ENCODE assay signal across 8 cellular contexts in the genomic region with DNA sequence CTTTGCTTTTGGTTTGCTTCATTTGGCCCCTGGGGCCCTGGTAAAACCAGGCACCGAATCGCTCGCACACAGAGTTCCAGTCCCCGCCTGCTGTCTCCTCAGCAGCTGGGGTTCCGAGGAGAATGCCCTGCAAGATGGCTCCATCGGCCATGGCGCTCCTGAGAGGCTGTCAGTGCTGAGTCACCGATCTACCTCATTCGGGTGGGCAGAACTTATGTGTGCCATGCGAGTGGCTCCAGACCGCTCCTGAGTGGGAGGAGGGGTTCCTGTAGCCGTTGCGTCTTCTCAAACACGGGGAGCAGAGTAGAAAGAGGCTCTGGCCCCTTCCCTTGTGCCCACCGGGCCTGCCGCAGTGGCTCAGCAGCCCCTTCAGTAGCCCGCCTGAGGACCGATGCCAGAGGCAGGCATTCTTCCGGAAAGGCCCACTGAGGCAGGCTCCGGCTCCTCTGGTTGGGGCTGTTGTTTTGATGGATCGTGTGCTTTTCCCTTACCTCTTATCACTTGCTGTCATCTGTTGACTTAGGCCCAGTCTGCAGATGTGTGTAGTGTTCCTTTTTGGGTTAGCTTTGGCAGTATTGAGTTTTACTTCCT. TPM values are rescaled to one million over a fixed set of nuclear protein-coding genes. Genes with fewer than 3 reads are reported as not detected.
DNase-seq lines count a peak whose midpoint lies in the region; TF ChIP-seq lines count a peak whose summit lies in the region.

No MANE protein-coding gene starts in this region.

- H3K9me3 ChIP-seq in ascending aorta: no peaks in the 10 kb centered on the region

- peaks cover 36% of the 10 kb centered on the region in 2 donors for H3K36me3 ChIP-seq in ascending aorta

- peaks cover 4% of the 10 kb centered on the region for H3K27me3 Mint-ChIP-seq in T-helper 2 cell treated with Interferon-gamma antibody and Interleukin-4, amounts not matched to agents 5 μg/mL and 100 μg/mL, for 36 hours (ENCODE audit: low read depth)

- H3K4me3 Mint-ChIP-seq in T-helper 2 cell treated with Interferon-gamma antibody and Interleukin-4, amounts not matched to agents 5 μg/mL and 100 μg/mL, for 36 hours: peak overlapping the region; percentile 97

- intact Hi-C loops in ascending aorta (cut with DNase I): no loop called here

- DNase-seq in HT1080 (ENCODE audit: low read depth) (peak; percentile 72), ascending aorta (ENCODE audit: low spot score in 2 of 2) (peak; percentile 56 to 85), iPS-NIHi11 (ENCODE audit: low spot score) (peak; percentile 41), NCI-H2196 treated with DMSO at 0.1 percent for 48 hours (lab: John Stamatoyannopoulos, UW; ENCODE audit: unreplicated experiment) (no peak)
- DNase-seq in T-helper 2 cell treated with Interferon-gamma antibody and Interleukin-4, amounts not matched to agents 5 μg/mL and 100 μg/mL, for 36 hours (ENCODE audit: low spot score): peak; percentile 80
- peak; percentile 40 to 55 for DNase-seq in stimulated activated CD4-positive, alpha-beta T cell treated with anti-CD3 and anti-CD28 coated beads, Interleukin-15, amount 100 ng/mL, for 1 hour (ENCODE audit: low read depth in 1 of 2, low spot score in 1 of 2)

- H3K36me3 Mint-ChIP-seq in T-helper 2 cell treated with Interferon-gamma antibody and Interleukin-4, amounts not matched to agents 5 μg/mL and 100 μg/mL, for 36 hours (ENCODE audit: low read depth): peaks cover 18% of the 10 kb centered on the region

- H3K9me3 Mint-ChIP-seq in T-helper 2 cell treated with Interferon-gamma antibody and Interleukin-4, amounts not matched to agents 5 μg/mL and 100 μg/mL, for 36 hours: no peaks in the 10 kb centered on the region

- peak overlapping the region; percentile 97 for H3K27ac Mint-ChIP-seq in T-helper 2 cell treated with Interferon-gamma antibody and Interleukin-4, amounts not matched to agents 5 μg/mL and 100 μg/mL, for 36 hours

- peak overlapping the region; percentile 70 for H3K27ac ChIP-seq in 22Rv1
- H3K27ac ChIP-seq in ascending aorta: peak overlapping the region; percentile 93

- H3K4me1 ChIP-seq in ascending aorta: peaks cover 7 to 8% of the 10 kb centered on the region in 2 donors

- peaks cover 19% of the 10 kb centered on the region for H3K4me1 Mint-ChIP-seq in T-helper 2 cell treated with Interferon-gamma antibody and Interleukin-4, amounts not matched to agents 5 μg/mL and 100 μg/mL, for 36 hours (ENCODE audit: low read depth)

- TF ChIP-seq CTCF in 22Rv1 (IDR thresholded peaks at IDR 0.05) (no peak), ascending aorta (IDR thresholded peaks at IDR 0.05) (no peak)

- TF ChIP-seq POLR2A in GM18526 (IDR thresholded peaks at IDR 0.05; ENCODE audit: extremely low read depth, insufficient read length): peak; percentile 23

- H3K27me3 ChIP-seq in ascending aorta: no peaks in the 10 kb centered on the region

- H3K4me3 ChIP-seq in ascending aorta: peak overlapping the region; percentile 91 to 99

RNA-seq across cellular contexts. Expression of gene CHPF2, which starts 0.9 kb away (rescaled TPM):
- 40.0 and 46.1 TPM in 2 replicates for total RNA-seq in HT1080 (2014; rRNA removed; shearing (Covaris generic))
- 27.1 and 29.7 TPM in 2 replicates for polyA plus RNA-seq in HT1080 (2015; cell fraction: cytosol; rRNA removed)
- 60.9 and 66.3 TPM in 2 replicates for polyA plus RNA-seq in HT1080 (2015; cell fraction: nucleus; rRNA removed)
- 40.3 TPM for total RNA-seq in ascending aorta

RNA-seq across cellular contexts. Expression of gene ABCF2, which starts 6.2 kb away (rescaled TPM):
- 83.9 and 89.1 TPM in 2 replicates for total RNA-seq in HT1080 (2014; rRNA removed; shearing (Covaris generic))
- polyA plus RNA-seq in HT1080 (2015; cell fraction: cytosol; rRNA removed): 50.5 and 52.6 TPM in 2 replicates
- polyA plus RNA-seq in HT1080 (2015; cell fraction: nucleus; rRNA removed): 77.2 and 84.1 TPM in 2 replicates
- total RNA-seq in ascending aorta: 85.3 TPM

RNA-seq across cellular contexts. Expression of gene SMARCD3, which starts 15.3 kb away (rescaled TPM):
- 9.5 and 11.8 TPM in 2 replicates for total RNA-seq in HT1080 (2014; rRNA removed; shearing (Covaris generic))
- polyA plus RNA-seq in HT1080 (2015; cell fraction: cytosol; rRNA removed): 4.8 and 5.1 TPM in 2 replicates
- polyA plus RNA-seq in HT1080 (2015; cell fraction: nucleus; rRNA removed): 17.0 and 17.8 TPM in 2 replicates
- total RNA-seq in ascending aorta: 105 TPM

RNA-seq across cellular contexts. Expression of gene H2BK1, which starts 22.9 kb away (rescaled TPM):
- total RNA-seq in HT1080 (2014; rRNA removed; shearing (Covaris generic)): not detected in 2 replicates
- polyA plus RNA-seq in HT1080 (2015; cell fraction: cytosol; rRNA removed): not detected in 2 replicates
- polyA plus RNA-seq in HT1080 (2015; cell fraction: nucleus; rRNA removed): not detected in 2 replicates
- not detected for total RNA-seq in ascending aorta

RNA-seq across cellular contexts. Expression of gene ASB10, which starts 46.2 kb away (rescaled TPM):
- not detected in 2 replicates for total RNA-seq in HT1080 (2014; rRNA removed; shearing (Covaris generic))
- not detected in 2 replicates for polyA plus RNA-seq in HT1080 (2015; cell fraction: cytosol; rRNA removed)
- not detected in 2 replicates for polyA plus RNA-seq in HT1080 (2015; cell fraction: nucleus; rRNA removed)
- total RNA-seq in ascending aorta: not detected
